Comparison of ENCODE assay signal across 11 cellular contexts in the genomic region with DNA sequence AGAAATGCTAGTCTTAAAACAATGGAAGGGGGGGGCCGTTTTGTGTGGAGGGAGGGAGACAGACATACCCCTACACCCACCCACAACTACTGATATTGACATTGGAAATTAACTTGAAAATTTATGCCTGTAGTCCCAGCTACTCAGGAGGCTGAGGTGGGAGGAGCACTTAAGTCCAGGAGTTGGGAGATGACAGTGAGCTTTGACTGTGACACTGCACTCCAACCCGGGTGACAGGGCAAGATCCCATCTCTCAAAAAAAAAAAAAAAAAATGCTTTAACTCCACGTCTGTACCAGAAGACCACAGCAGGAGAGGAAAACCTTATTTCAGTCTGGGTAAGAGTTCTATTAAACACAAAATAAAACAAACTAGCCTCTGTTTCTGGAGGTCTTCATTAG. TPM values are rescaled to one million over a fixed set of nuclear protein-coding genes. Genes with fewer than 3 reads are reported as not detected.
A peak's percentile ranks its signal among the peaks of the same experiment; 100 is the strongest.
DNase-seq lines count a peak whose midpoint lies in the region; ATAC-seq and TF ChIP-seq lines count a peak whose summit lies in the region.
"Had no signal": no experiment of that assay in that cellular context is flagged by ENCODE, and none has a peak within 500 bp of the region (broad histone marks: within the 10 kb centered on the region; RNA-seq: fewer than 3 reads in every experiment).

No MANE protein-coding gene starts in this region.

- no TSS peak for BruUV-seq in OCI-LY7 (replicated peaks; lab: Mats Ljungman, UMichigan)

- peaks cover 3% of the 10 kb centered on the region for H3K27me3 Mint-ChIP-seq in T-helper 2 cell treated with Interferon-gamma antibody and Interleukin-4, amounts not matched to agents 5 μg/mL and 100 μg/mL, for 36 hours (ENCODE audit: low read depth)

- H3K27ac ChIP-seq in OCI-LY7 (ENCODE audit: low read depth, low read length, poor library complexity, severe bottlenecking), result no peak overlapping the region
- peak overlapping the region; percentile 95 for H3K27ac ChIP-seq in psoas muscle

- H3K4me1 ChIP-seq in OCI-LY7 (ENCODE audit: insufficient read depth, low read length, poor library complexity, severe bottlenecking) (peaks cover 25% of the 10 kb centered on the region), endocrine pancreas (ENCODE audit: control insufficient read depth, insufficient read depth, low read length) (peaks cover 10% of the 10 kb centered on the region), psoas muscle (peaks cover 34% of the 10 kb centered on the region)

- 29 to 37% (median 29%) methylated on average over 3 of the region's 3 CpGs for WGBS in psoas muscle, 3 donors

- POLR2A ChIA-PET in OCI-LY7 (lab: Charles Lee), result interaction anchor here (0.8 kb wide), 1 partner anchor 22 kb away, joined by 3 read pairs; no protein-coding TSS in a partner anchor

- H3K36me3 ChIP-seq in OCI-LY7 (ENCODE audit: insufficient read depth, low read length) (0 out of 2 replicates have a peak, but pooled peaks cover 3% of the 10 kb centered on the region), endocrine pancreas (ENCODE audit: control insufficient read depth, insufficient read depth, low read length) (no peaks in the 10 kb centered on the region), psoas muscle (ENCODE audit: insufficient read depth in 1 of 2, low read depth in 1 of 2) (no peaks in the 10 kb centered on the region)

- CTCF ChIA-PET in OCI-LY7 (lab: Charles Lee; ENCODE audit: unreplicated experiment), result interaction anchor here (0.7 kb wide), 1 partner anchor 85 kb away, joined by 3 read pairs; no protein-coding TSS in a partner anchor

- H3K4me1 Mint-ChIP-seq in T-helper 2 cell treated with Interferon-gamma antibody and Interleukin-4, amounts not matched to agents 5 μg/mL and 100 μg/mL, for 36 hours (ENCODE audit: low read depth), result peaks cover 36% of the 10 kb centered on the region

- H3K27me3 ChIP-seq in endocrine pancreas (ENCODE audit: control insufficient read depth, insufficient read depth, low read length), result no peaks in the 10 kb centered on the region
- H3K27me3 ChIP-seq in psoas muscle (ENCODE audit: insufficient read depth in 3 of 3, low read length in 2 of 3), result no peaks in the 10 kb centered on the region

- intact Hi-C loops in OCI-LY7 (cut with micrococcal nuclease; ENCODE audit: unreplicated experiment), result no loop called here
- intact Hi-C loops in psoas muscle (cut with DNase I), result no loop called here

- H3K9me3 ChIP-seq in OCI-LY7 (ENCODE audit: low read length) (no peaks in the 10 kb centered on the region), endocrine pancreas (ENCODE audit: control insufficient read depth, low read length) (no peaks in the 10 kb centered on the region), psoas muscle (no peaks in the 10 kb centered on the region)

- peak overlapping the region; percentile 91 for H3K4me3 Mint-ChIP-seq in T-helper 2 cell treated with Interferon-gamma antibody and Interleukin-4, amounts not matched to agents 5 μg/mL and 100 μg/mL, for 36 hours

- H3K9me2 ChIP-seq in OCI-LY7 (ENCODE audit: insufficient read depth, low read length), result no peaks in the 10 kb centered on the region

- peak overlapping the region; percentile 79 for H3K4me2 ChIP-seq in OCI-LY7 (ENCODE audit: low read length)

- H2AFZ ChIP-seq in OCI-LY7 (ENCODE audit: low read length), result no peak overlapping the region

- H4K20me1 ChIP-seq in OCI-LY7 (ENCODE audit: insufficient read depth, low read length), result peaks cover 11% of the 10 kb centered on the region; the same call in 1 of the 2 replicates

- no peak for DNase-seq in T-helper 2 cell treated with Interferon-gamma antibody and Interleukin-4, amounts not matched to agents 5 μg/mL and 100 μg/mL, for 36 hours (ENCODE audit: low spot score)
- DNase-seq in T-helper 2 cell (no peak), OCI-LY7 (ENCODE audit: low spot score) (no peak), psoas muscle (no peak), occipital lobe (lab: John Stamatoyannopoulos, UW) (no peak)
- DNase-seq: islet precursor cell; retina; stimulated activated CD8-positive, alpha-beta memory T cell treated with anti-CD3 and anti-CD28 coated beads, Interleukin-4, amount 100 ng/mL, for 48 hours had no signal

- no peak for ATAC-seq in psoas muscle
- ATAC-seq in HG03520 (IDR thresholded peaks at IDR 0.05; ENCODE audit: unreplicated experiment), result no peak
- no peak for ATAC-seq in GM18498 (IDR thresholded peaks at IDR 0.05; ENCODE audit: unreplicated experiment)

- H3K9ac ChIP-seq in endocrine pancreas (ENCODE audit: control insufficient read depth, insufficient read depth, low read length), result no peak overlapping the region

- H3K36me3 Mint-ChIP-seq in T-helper 2 cell treated with Interferon-gamma antibody and Interleukin-4, amounts not matched to agents 5 μg/mL and 100 μg/mL, for 36 hours (ENCODE audit: low read depth), result peaks cover 10% of the 10 kb centered on the region

- H3K79me2 ChIP-seq in OCI-LY7 (ENCODE audit: insufficient read depth, low read depth, low read length), result peaks cover 55% of the 10 kb centered on the region

- H3K4me3 ChIP-seq in OCI-LY7 (ENCODE audit: low read depth, low read length, poor library complexity, severe bottlenecking), result peak overlapping the region; percentile 85
- peak overlapping the region; percentile 70 for H3K4me3 ChIP-seq in endocrine pancreas (ENCODE audit: control insufficient read depth, insufficient read depth, low read length)
- H3K4me3 ChIP-seq in psoas muscle, result peak overlapping the region; percentile 81

- no peak for TF ChIP-seq CTCF in OCI-LY7 (conservative IDR thresholded peaks at IDR 0.05; ENCODE audit: low read length)
- TF ChIP-seq CTCF in psoas muscle (IDR thresholded peaks at IDR 0.05), result no peak

- H3K27ac Mint-ChIP-seq in T-helper 2 cell treated with Interferon-gamma antibody and Interleukin-4, amounts not matched to agents 5 μg/mL and 100 μg/mL, for 36 hours, result no peak overlapping the region

- no peaks in the 10 kb centered on the region for H3K9me3 Mint-ChIP-seq in T-helper 2 cell treated with Interferon-gamma antibody and Interleukin-4, amounts not matched to agents 5 μg/mL and 100 μg/mL, for 36 hours

RNA-seq across cellular contexts. Expression of a gene that starts 2.2 kb away (rescaled TPM):
- total RNA-seq in OCI-LY7 (2014; rRNA removed; shearing (Covaris generic)), result 20.8 and 22.1 TPM in 2 replicates
- total RNA-seq in OCI-LY7 (2022), result 17.4 and 19.0 TPM in 2 replicates
- 10 to 100 TPM; 23.9 to 31.4 (median 29.3) TPM for total RNA-seq in psoas muscle
- polyA plus RNA-seq in psoas muscle, result 10 to 100 TPM; 16.6 to 29.2 (median 21.1) TPM
- 15.4 TPM for total RNA-seq in occipital lobe

RNA-seq across cellular contexts. Expression of a gene that starts 52.1 kb away (rescaled TPM):
- total RNA-seq in OCI-LY7 (2014; rRNA removed; shearing (Covaris generic)), result 61.8 and 82.9 TPM in 2 replicates
- total RNA-seq in OCI-LY7 (2022), result 140 and 151 TPM in 2 replicates
- 10 to 100 TPM; 34.1 to 50.5 (median 40.7) TPM for total RNA-seq in psoas muscle
- 10 to 100 TPM; 35.8 to 52.5 (median 46.0) TPM for polyA plus RNA-seq in psoas muscle
- total RNA-seq in occipital lobe, result 15.1 TPM
